ENCODE assay signal across 27 cellular contexts in the genomic region with DNA sequence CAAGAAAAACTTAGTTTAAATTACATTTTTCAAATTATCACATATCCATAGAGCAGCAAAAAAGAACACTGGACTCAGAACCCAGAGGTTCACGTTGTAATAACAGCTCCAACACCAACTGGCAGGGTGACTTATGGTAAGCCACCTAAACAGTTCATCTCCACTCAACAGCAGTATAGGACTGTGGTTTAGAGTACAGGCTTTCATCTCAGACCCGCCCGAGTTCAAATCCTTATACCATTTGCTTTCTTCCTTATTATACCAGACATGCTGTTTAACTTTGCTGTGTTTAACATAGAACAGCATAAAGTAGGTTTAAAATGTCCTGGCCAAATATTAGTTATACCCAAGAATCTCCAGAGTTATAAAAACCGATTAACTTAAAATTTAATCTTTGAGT.
"Had no signal": no experiment of that assay in that cellular context is flagged by ENCODE, and none has a peak within 500 bp of the region (broad histone marks: within the 10 kb centered on the region; RNA-seq: fewer than 3 reads in every experiment).

No MANE protein-coding gene starts in this region.

- H3K27ac ChIP-seq: ascending aorta, body of pancreas, KMS-11, SJCRH30 had no signal

- H3K4me3 ChIP-seq: ascending aorta, body of pancreas, SJCRH30 had no signal

- H3K4me2 ChIP-seq: KMS-11, SK-N-SH had no signal

- H3K36me3 ChIP-seq: ascending aorta had no signal

- H3K27ac Mint-ChIP-seq: activated CD8-positive, alpha-beta T cell treated with anti-CD3 and anti-CD28 coated beads for 36 hours; activated naive CD8-positive, alpha-beta T cell treated with anti-CD3 and anti-CD28 coated beads, Interleukin-2, amount 50 U/mL, for 24 hours; T-helper 2 cell treated with Interferon-gamma antibody and Interleukin-4, amounts not matched to agents 5 μg/mL and 100 μg/mL, for 36 hours had no signal

- H3K4me1 ChIP-seq: body of pancreas, SJCRH30 had no signal

- H3K9me3 ChIP-seq: ascending aorta, body of pancreas, SJCRH30, SK-N-SH had no signal

- H3K9me3 Mint-ChIP-seq: activated CD8-positive, alpha-beta T cell treated with anti-CD3 and anti-CD28 coated beads for 36 hours; activated naive CD8-positive, alpha-beta T cell treated with anti-CD3 and anti-CD28 coated beads, Interleukin-2, amount 50 U/mL, for 24 hours; central memory CD8-positive, alpha-beta T cell; T-helper 2 cell treated with Interferon-gamma antibody and Interleukin-4, amounts not matched to agents 5 μg/mL and 100 μg/mL, for 36 hours had no signal

- ATAC-seq: activated CD4-positive, CD25-positive, alpha-beta regulatory T cell treated with anti-CD3 and anti-CD28 coated beads, Interleukin-2, amount 50 U/mL, for 24 hours; activated CD8-positive, alpha-beta T cell treated with anti-CD3 and anti-CD28 coated beads for 36 hours; activated naive CD8-positive, alpha-beta T cell treated with anti-CD3 and anti-CD28 coated beads, Interleukin-2, amount 50 U/mL, for 24 hours; body of pancreas; Panc1 had no signal

- H3K27me3 Mint-ChIP-seq: activated CD8-positive, alpha-beta T cell treated with anti-CD3 and anti-CD28 coated beads for 36 hours; activated naive CD8-positive, alpha-beta T cell treated with anti-CD3 and anti-CD28 coated beads, Interleukin-2, amount 50 U/mL, for 24 hours; central memory CD8-positive, alpha-beta T cell had no signal

- DNase-seq: activated CD4-positive, alpha-beta T cell treated with anti-CD3 and anti-CD28 coated beads for 4 hours; activated CD8-positive, alpha-beta memory T cell treated with anti-CD3 and anti-CD28 coated beads, Interleukin-2, amount 50 U/mL, for 4 hours; activated CD8-positive, alpha-beta T cell treated with anti-CD3 and anti-CD28 coated beads for 36 hours; activated naive CD4-positive, alpha-beta T cell treated with anti-CD3 and anti-CD28 coated beads, Interleukin-2, amount 50 U/mL, for 16 hours; activated naive CD8-positive, alpha-beta T cell treated with anti-CD3 and anti-CD28 coated beads, Interleukin-2, amount 50 U/mL, for 24 hours; amniotic stem cell; body of pancreas; NCI-H1092; NCI-H1417; NCI-H2029; NCI-H2107; NCI-H2171 treated with DMSO at 0.1 percent for 48 hours; NCI-H226; NCI-H526; NCI-H774; NK-92 treated with Interleukin-12 subunit alpha and Interleukin-12 subunit beta, amount 100 ng/mL, for 24 hours; OCI-M1; Right ventricle myocardium superior; RPMI8226; SJCRH30; SK-N-SH had no signal

- H3K4me3 Mint-ChIP-seq: activated CD8-positive, alpha-beta T cell treated with anti-CD3 and anti-CD28 coated beads for 36 hours; activated naive CD8-positive, alpha-beta T cell treated with anti-CD3 and anti-CD28 coated beads, Interleukin-2, amount 50 U/mL, for 24 hours; central memory CD8-positive, alpha-beta T cell; T-helper 2 cell treated with Interferon-gamma antibody and Interleukin-4, amounts not matched to agents 5 μg/mL and 100 μg/mL, for 36 hours had no signal

- H3K27me3 ChIP-seq: ascending aorta, body of pancreas, SJCRH30 had no signal

- H3K9ac ChIP-seq: KMS-11, SK-N-SH had no signal
